In the genomic region with DNA sequence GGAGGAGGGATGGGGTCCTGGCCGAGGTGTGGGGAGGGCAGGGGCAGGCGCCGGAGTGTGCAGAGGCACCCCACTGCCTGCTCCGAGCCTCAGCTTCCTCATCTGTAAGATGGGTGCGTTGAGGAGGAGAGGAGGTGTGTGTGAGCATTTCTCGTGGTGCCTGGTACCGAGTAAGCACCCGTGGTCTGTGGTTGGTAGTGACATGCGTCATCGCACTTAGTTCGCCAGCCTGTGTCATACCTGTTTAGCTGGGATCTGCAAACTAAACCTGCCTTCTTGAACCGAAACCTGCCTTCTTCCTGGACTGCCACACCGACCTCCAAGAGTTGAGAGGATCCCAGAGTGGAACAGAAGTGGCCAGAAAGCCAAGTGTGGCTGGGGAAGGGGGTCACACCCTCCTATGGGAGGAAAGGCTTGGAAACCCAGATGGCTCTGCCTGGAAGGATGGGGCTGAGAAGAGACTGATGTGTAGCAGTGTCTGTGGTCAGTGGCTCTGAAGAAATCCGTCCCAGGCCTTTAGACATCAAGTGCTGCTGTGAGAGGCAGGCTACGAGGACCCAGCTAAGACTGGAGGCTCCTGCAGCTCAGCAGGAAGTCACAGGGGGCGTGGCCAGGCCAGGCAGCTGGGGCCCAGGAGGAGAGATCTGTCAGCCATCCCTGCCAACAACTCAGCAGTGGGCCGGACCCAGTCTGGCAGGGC, we compare ENCODE assay signal across 8 cellular contexts.
A peak's percentile ranks its signal among the peaks of the same experiment; 100 is the strongest.
DNase-seq lines count a peak whose midpoint lies in the region; ATAC-seq lines count a peak whose summit lies in the region.

No MANE protein-coding gene starts in this region.

- intact Hi-C loops in posterior cingulate gyrus (cut with DNase I): loop anchor here (10.0 kb wide), 1 partner anchor 172 kb away; a partner anchor contains a TSS
- intact Hi-C loops in aorta (cut with DNase I): no loop called here

- H3K9me3 ChIP-seq in BLaER1 treated with 17β-estradiol and CSF1 and Interleukin-3, amounts not matched to agents 10 nM and 100 nM (replicated peaks in 1 of 11): no peaks in the 10 kb centered on the region
- H3K9me3 ChIP-seq in KOPT-K1 (ENCODE audit: insufficient read depth, low read length, poor library complexity, severe bottlenecking) (no peaks in the 10 kb centered on the region), aorta (ENCODE audit: control insufficient read depth, low read length) (no peaks in the 10 kb centered on the region)

- H3K4me2 ChIP-seq in BLaER1 treated with 17β-estradiol and CSF1 and Interleukin-3, amounts not matched to agents 10 nM and 100 nM: peak overlapping the region; percentile 24 to 75 (median 52)

- H3K9ac ChIP-seq in BLaER1 treated with 17β-estradiol and CSF1 and Interleukin-3, amounts not matched to agents 10 nM and 100 nM: peak overlapping the region in 4 of 11 experiments; percentile 3 to 23 (median 9); a peak in 2 of 22 replicates

- H3K27ac ChIP-seq in BLaER1 treated with 17β-estradiol and CSF1 and Interleukin-3, amounts not matched to agents 10 nM and 100 nM: peak overlapping the region in 4 of 11 experiments; percentile 1 to 6 (median 2); a peak in 2 of 22 replicates
- peak overlapping the region; percentile 56 for H3K27ac ChIP-seq in KOPT-K1 (ENCODE audit: low read depth, low read length, poor library complexity, severe bottlenecking)
- no peak overlapping the region for H3K27ac ChIP-seq in aorta (ENCODE audit: low read depth in 1 of 2, low read length in 2 of 2)

- ATAC-seq in GM21381 (IDR thresholded peaks at IDR 0.05; ENCODE audit: unreplicated experiment) (peak; percentile 78), aorta (ENCODE audit: low FRiP score) (peak; percentile 23)

- WGBS in aorta, 2 donors: 77 to 78% methylated on average over 17 of the region's 17 CpGs

- peak; percentile 58 for DNase-seq in activated T-cell treated with anti-CD3 and anti-CD28 coated beads for 24 hours (ENCODE audit: low read depth)
- DNase-seq in fibroblast of peridontal ligament (ENCODE audit: extremely low read depth): peak; percentile 23
- DNase-seq in posterior cingulate gyrus: peak in 8 of 10 donors; percentile 47 to 94 (median 65)
- peak; percentile 85 for DNase-seq in aorta
- no peak for DNase-seq in HT-29 (ENCODE audit: low spot score)

- H4K20me1 ChIP-seq in BLaER1 treated with 17β-estradiol and CSF1 and Interleukin-3, amounts not matched to agents 10 nM and 100 nM: peaks cover 93 to 100% (median 100%) of the 10 kb centered on the region in 11 experiments

- H3K36me3 ChIP-seq in BLaER1 treated with 17β-estradiol and CSF1 and Interleukin-3, amounts not matched to agents 10 nM and 100 nM: peaks cover 62 to 93% (median 80%) of the 10 kb centered on the region in 11 experiments
- peaks cover 39% of the 10 kb centered on the region; the same call in 1 of the 2 replicates for H3K36me3 ChIP-seq in KOPT-K1 (ENCODE audit: insufficient read depth, low read length)
- H3K36me3 ChIP-seq in aorta (ENCODE audit: control insufficient read depth in 1 of 2, insufficient read depth in 2 of 2, low read length in 1 of 2): no peaks in the 10 kb centered on the region

- no peak overlapping the region for H3K4me3 ChIP-seq in BLaER1 treated with 17β-estradiol and CSF1 and Interleukin-3, amounts not matched to agents 10 nM and 100 nM
- H3K4me3 ChIP-seq in aorta (ENCODE audit: low read length in 2 of 2): no peak overlapping the region

- H3K27me3 ChIP-seq in BLaER1 treated with 17β-estradiol and CSF1 and Interleukin-3, amounts not matched to agents 10 nM and 100 nM: no peaks in the 10 kb centered on the region
- H3K27me3 ChIP-seq in aorta (ENCODE audit: control insufficient read depth in 1 of 2, insufficient read depth in 2 of 2, low read length in 1 of 2): no peaks in the 10 kb centered on the region

- peaks cover 22 to 35% (median 28%) of the 10 kb centered on the region in 10 experiments for H3K4me1 ChIP-seq in BLaER1 treated with 17β-estradiol and CSF1 and Interleukin-3, amounts not matched to agents 10 nM and 100 nM
- no peaks in the 10 kb centered on the region for H3K4me1 ChIP-seq in aorta (ENCODE audit: control insufficient read depth in 1 of 2, insufficient read depth in 2 of 2, low read length in 2 of 2)
